15 cellular contexts compared by ENCODE assay signal in the genomic region with DNA sequence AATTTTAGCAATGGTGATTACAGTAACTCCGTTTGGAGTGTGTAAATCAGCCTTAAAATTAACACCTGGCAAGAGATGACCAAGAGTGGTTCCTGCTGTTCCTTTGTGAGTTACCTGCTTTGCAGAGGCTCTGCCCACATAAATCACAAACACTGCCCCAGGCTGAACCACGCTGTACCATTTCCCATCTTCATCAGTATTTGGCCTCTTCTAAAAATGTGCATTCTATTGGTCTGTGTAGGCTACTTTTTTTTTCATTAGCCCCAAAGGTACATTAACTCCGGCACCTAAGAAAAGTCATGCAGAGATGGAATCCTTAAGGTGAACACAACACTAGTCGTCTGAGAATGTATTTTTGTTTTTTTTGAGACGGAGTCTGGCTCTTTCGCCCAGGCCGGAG.
DNase-seq lines count a peak whose midpoint lies in the region; ATAC-seq and TF ChIP-seq lines count a peak whose summit lies in the region.
"Had no signal": no experiment of that assay in that cellular context is flagged by ENCODE, and none has a peak within 500 bp of the region (broad histone marks: within the 10 kb centered on the region; RNA-seq: fewer than 3 reads in every experiment).

No MANE protein-coding gene starts in this region.

- no peaks in the 10 kb centered on the region for H3K27me3 ChIP-seq in CD4-positive, alpha-beta T cell (ENCODE audit: control insufficient read depth, insufficient read depth, low read length)
- H3K27me3 ChIP-seq: BLaER1 treated with 17β-estradiol and CSF1 and Interleukin-3, amounts not matched to agents 10 nM and 100 nM had no signal

- DNase-seq in NCI-H146 (lab: John Stamatoyannopoulos, UW), result peak; percentile 26
- DNase-seq in NCI-H146 treated with DMSO at 0.1 percent for 48 hours (lab: John Stamatoyannopoulos, UW; ENCODE audit: unreplicated experiment), result no peak
- no peak for DNase-seq in CD4-positive, alpha-beta T cell
- DNase-seq in NCI-H69 (lab: John Stamatoyannopoulos, UW), result peak; percentile 66
- no peak for DNase-seq in mesothelial cell of epicardium (ENCODE audit: low spot score in 2 of 2, unreplicated experiment in 2 of 2)
- no peak for DNase-seq in A172 (ENCODE audit: low spot score)
- DNase-seq in mucosa of descending colon, result no peak
- DNase-seq in NCI-H1436 treated with DMSO at 0.1 percent for 48 hours (lab: John Stamatoyannopoulos, UW), result no peak
- DNase-seq: 8988T, GM23248, HCEC 1CT had no signal

- no peaks in the 10 kb centered on the region for H3K27me3 Mint-ChIP-seq in CD4-positive, alpha-beta T cell
- no peaks in the 10 kb centered on the region for H3K27me3 Mint-ChIP-seq in mesothelial cell of epicardium (ENCODE audit: low read depth)
- H3K27me3 Mint-ChIP-seq: B cell had no signal

- no peak overlapping the region for H3K4me3 Mint-ChIP-seq in CD4-positive, alpha-beta T cell
- H3K4me3 Mint-ChIP-seq in mesothelial cell of epicardium, result no peak overlapping the region
- H3K4me3 Mint-ChIP-seq: B cell had no signal

- no peak overlapping the region for H3K27ac ChIP-seq in CD4-positive, alpha-beta T cell (ENCODE audit: low read depth, low read length)
- H3K27ac ChIP-seq: BLaER1 treated with 17β-estradiol and CSF1 and Interleukin-3, amounts not matched to agents 10 nM and 100 nM; GM23248; HL-60 had no signal

- H3K36me3 ChIP-seq in mucosa of descending colon (ENCODE audit: low read depth), result no peaks in the 10 kb centered on the region

- intact Hi-C loops in CD4-positive, alpha-beta T cell (cut with DNase I, micrococcal nuclease), result no loop called here
- intact Hi-C loops in mucosa of descending colon (cut with DNase I, micrococcal nuclease), result no loop called here

- ATAC-seq in CD4-positive, alpha-beta T cell (ENCODE audit: poor library complexity), result no peak
- no peak for ATAC-seq in mucosa of descending colon

- CTCF ChIA-PET in CD4-positive, alpha-beta T cell (lab: Charles Lee), result no interaction called here

- H3K9me3 ChIP-seq in CD4-positive, alpha-beta T cell (ENCODE audit: control insufficient read depth, low read length), result no peaks in the 10 kb centered on the region
- H3K9me3 ChIP-seq in mucosa of descending colon, result no peaks in the 10 kb centered on the region
- H3K9me3 ChIP-seq: BLaER1 treated with 17β-estradiol and CSF1 and Interleukin-3, amounts not matched to agents 10 nM and 100 nM; Caco-2 had no signal

- POLR2A ChIA-PET in CD4-positive, alpha-beta T cell (lab: Charles Lee), result no interaction called here

- no peak for TF ChIP-seq CTCF in CD4-positive, alpha-beta T cell (IDR thresholded peaks at IDR 0.05)
- TF ChIP-seq CTCF in mesothelial cell of epicardium (IDR thresholded peaks at IDR 0.05; ENCODE audit: unreplicated experiment) (no peak), mucosa of descending colon (IDR thresholded peaks at IDR 0.05) (no peak)

- H3K4me1 ChIP-seq in mucosa of descending colon (ENCODE audit: low read depth), result no peaks in the 10 kb centered on the region

- no peak overlapping the region for H3K4me3 ChIP-seq in mucosa of descending colon
- H3K4me3 ChIP-seq: BLaER1 treated with 17β-estradiol and CSF1 and Interleukin-3, amounts not matched to agents 10 nM and 100 nM; GM23248 had no signal

- no peaks in the 10 kb centered on the region for H3K9me3 Mint-ChIP-seq in CD4-positive, alpha-beta T cell
- H3K9me3 Mint-ChIP-seq in mesothelial cell of epicardium, result no peaks in the 10 kb centered on the region

- H3K27ac Mint-ChIP-seq in CD4-positive, alpha-beta T cell, result peak overlapping the region; percentile 45
- H3K27ac Mint-ChIP-seq in mesothelial cell of epicardium, result peak overlapping the region; percentile 44
- H3K27ac Mint-ChIP-seq: B cell had no signal

- H3K4me1 Mint-ChIP-seq in CD4-positive, alpha-beta T cell (ENCODE audit: low read depth), result no peaks in the 10 kb centered on the region
- H3K4me1 Mint-ChIP-seq in mesothelial cell of epicardium, result peaks cover 10% of the 10 kb centered on the region
- H3K4me1 Mint-ChIP-seq: B cell had no signal

- H3K36me3 Mint-ChIP-seq in CD4-positive, alpha-beta T cell (ENCODE audit: low read depth), result peaks cover 46% of the 10 kb centered on the region
- H3K36me3 Mint-ChIP-seq in mesothelial cell of epicardium, result peaks cover 27% of the 10 kb centered on the region

Comparison
In these comparisons a context has a peak if more than half of its experiments do, and no peak if none do; other contexts are left out.
1. DNase-seq: peak in NCI-H146 (single experiment) and NCI-H69 (single experiment); none in NCI-H146 treated with DMSO at 0.1 percent for 48 hours (single experiment), CD4-positive, alpha-beta T cell (0 of 10), mesothelial cell of epicardium (0 of 2), A172 (single experiment), mucosa of descending colon (0 of 3) and NCI-H1436 treated with DMSO at 0.1 percent for 48 hours (single experiment).